Comparison of ENCODE assay signal across 1 cellular context in genomic region chr3:158747417-158747816, GRCh38.
TF ChIP-seq lines count a peak whose summit lies in the region.

No MANE protein-coding gene starts in this region.

TF ChIP-seq in GM12878, 131 proteins besides CTCF, POLR2A, EP300 and RAD21 (continued from another document):
- no peak for TF ChIP-seq STAT1 (conservative IDR thresholded peaks at IDR 0.05)
- no peak for TF ChIP-seq ZSCAN29 (IDR thresholded peaks at IDR 0.05)
- no peak for TF ChIP-seq BMI1 (IDR thresholded peaks at IDR 0.05; ENCODE audit: borderline replicate concordance)
- no peak for TF ChIP-seq PML (IDR thresholded peaks at IDR 0.05; ENCODE audit: low read length)
- no peak for TF ChIP-seq JUNB (IDR thresholded peaks at IDR 0.05)
- no peak for TF ChIP-seq POLR2AphosphoS2 (IDR thresholded peaks at IDR 0.05; ENCODE audit: low read depth, low read length)
- TF ChIP-seq RFX5 (IDR thresholded peaks at IDR 0.05; ENCODE audit: low read depth, low read length), result no peak
